27 cellular contexts compared by ENCODE assay signal in genomic region chr12:105552056-105552455, GRCh38.
"Had no signal": no experiment of that assay in that cellular context is flagged by ENCODE, and none has a peak within 500 bp of the region (broad histone marks: within the 10 kb centered on the region; RNA-seq: fewer than 3 reads in every experiment).

No MANE protein-coding gene starts in this region.

- H3K36me3 Mint-ChIP-seq: mesothelial cell of epicardium; naive thymus-derived CD4-positive, alpha-beta T cell; neural progenitor cell; stimulated activated memory B cell treated with anti-CD40 and anti-IgM and Interleukin-4, amounts not matched to agents 10 μg/mL and 1 μg/mL and 100 μg/mL, for 72 hours had no signal

- ATAC-seq: esophagus mucosa; gastrocnemius medialis; left lobe of liver; mucosa of descending colon; naive thymus-derived CD4-positive, alpha-beta T cell; psoas muscle; right cardiac atrium; stimulated activated memory B cell treated with anti-CD40 and anti-IgM and Interleukin-4, amounts not matched to agents 10 μg/mL and 1 μg/mL and 100 μg/mL, for 72 hours; stimulated activated naive CD8-positive, alpha-beta T cell treated with anti-CD3 and anti-CD28 coated beads, Interleukin-15, Interleukin-2, amounts not matched to agents 100 U/mL and 50 U/mL, for 24 hours had no signal

- H3K27me3 Mint-ChIP-seq: stimulated activated memory B cell treated with anti-CD40 and anti-IgM and Interleukin-4, amounts not matched to agents 10 μg/mL and 1 μg/mL and 100 μg/mL, for 72 hours had no signal

- H2AFZ ChIP-seq: neural progenitor cell had no signal

- H3K9me3 ChIP-seq: gastrocnemius medialis, mucosa of descending colon, psoas muscle, sigmoid colon, testis, tibial artery, upper lobe of left lung had no signal

- H3K4me2 ChIP-seq: neural progenitor cell had no signal

- H3K4me1 ChIP-seq: psoas muscle, sigmoid colon, testis, tibial artery had no signal

- H3K9ac ChIP-seq: neural progenitor cell had no signal

- H3K4me3 Mint-ChIP-seq: mesothelial cell of epicardium; naive thymus-derived CD4-positive, alpha-beta T cell; nephron; neural progenitor cell; stimulated activated memory B cell treated with anti-CD40 and anti-IgM and Interleukin-4, amounts not matched to agents 10 μg/mL and 1 μg/mL and 100 μg/mL, for 72 hours had no signal

- H3K27ac ChIP-seq: coronary artery, gastrocnemius medialis, neural progenitor cell, psoas muscle, sigmoid colon, testis, tibial artery, upper lobe of left lung had no signal

- DNase-seq: dermis blood vessel endothelial cell; effector memory CD4-positive, alpha-beta T cell; foreskin fibroblast; gastrocnemius medialis; head of caudate nucleus; kidney; mesenchymal stem cell; mucosa of descending colon; naive thymus-derived CD4-positive, alpha-beta T cell; posterior cingulate gyrus; psoas muscle; right cardiac atrium; sigmoid colon; stimulated activated CD4-positive, alpha-beta T cell treated with anti-CD3 and anti-CD28 coated beads, Interleukin-2, amount 100 ng/mL, for 24 hours; stimulated activated CD4-positive, alpha-beta T cell treated with anti-CD3 and anti-CD28 coated beads, Interleukin-4, amount 100 ng/mL, for 24 hours; stimulated activated naive CD8-positive, alpha-beta T cell treated with anti-CD3 and anti-CD28 coated beads, Interleukin-15, Interleukin-2, amounts not matched to agents 100 U/mL and 50 U/mL, for 24 hours; substantia nigra; testis; tibial artery; upper lobe of left lung had no signal

- H3K27ac Mint-ChIP-seq: mesothelial cell of epicardium; naive thymus-derived CD4-positive, alpha-beta T cell; nephron; neural progenitor cell; stimulated activated memory B cell treated with anti-CD40 and anti-IgM and Interleukin-4, amounts not matched to agents 10 μg/mL and 1 μg/mL and 100 μg/mL, for 72 hours had no signal

- H3K4me3 ChIP-seq: coronary artery, gastrocnemius medialis, mucosa of descending colon, neural progenitor cell, psoas muscle, sigmoid colon, testis, tibial artery, upper lobe of left lung had no signal

- H3K9me3 Mint-ChIP-seq: nephron; stimulated activated memory B cell treated with anti-CD40 and anti-IgM and Interleukin-4, amounts not matched to agents 10 μg/mL and 1 μg/mL and 100 μg/mL, for 72 hours had no signal

- H3K4me1 Mint-ChIP-seq: naive thymus-derived CD4-positive, alpha-beta T cell; stimulated activated memory B cell treated with anti-CD40 and anti-IgM and Interleukin-4, amounts not matched to agents 10 μg/mL and 1 μg/mL and 100 μg/mL, for 72 hours had no signal

- H3K36me3 ChIP-seq: gastrocnemius medialis, neural progenitor cell, sigmoid colon, tibial artery, upper lobe of left lung had no signal

- H3K27me3 ChIP-seq: gastrocnemius medialis, neural progenitor cell, sigmoid colon, testis, tibial artery, upper lobe of left lung had no signal
